In the genomic region with DNA sequence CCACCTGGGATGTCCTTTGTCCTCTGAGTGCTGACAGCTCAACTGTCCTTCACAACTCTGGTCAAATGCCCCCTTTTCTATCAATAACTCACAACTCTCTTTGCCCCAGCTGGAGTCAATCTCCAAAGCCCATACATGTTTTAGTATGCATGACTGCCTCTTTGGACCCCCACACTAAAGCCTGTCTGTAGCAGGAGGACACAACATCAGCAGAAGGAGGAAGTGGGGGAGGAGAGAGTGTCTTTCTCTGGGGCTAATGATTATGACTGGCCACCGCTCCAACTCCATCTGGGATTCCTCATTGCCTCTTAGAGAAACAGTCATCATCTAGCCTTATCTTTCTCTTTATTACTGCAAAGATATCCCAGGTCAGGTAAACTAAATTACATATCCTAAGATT, we compare ENCODE assay signal across 26 cellular contexts.
"Had no signal": no experiment of that assay in that cellular context is flagged by ENCODE, and none has a peak within 500 bp of the region (broad histone marks: within the 10 kb centered on the region; RNA-seq: fewer than 3 reads in every experiment).

No MANE protein-coding gene starts in this region.

- ATAC-seq: PC-3, T-cell had no signal

- H3K9me3 ChIP-seq: colonic mucosa, MG63, SJSA1 had no signal

- H3K27ac ChIP-seq: brain microvascular endothelial cell, cardiac muscle cell, colonic mucosa, SJSA1 had no signal

- H3K4me3 ChIP-seq: cardiac muscle cell, colonic mucosa, MG63, SJSA1 had no signal

- FAIRE-seq: RCC 7860 had no signal

- H3K27me3 ChIP-seq: brain microvascular endothelial cell, cardiac muscle cell, colonic mucosa, MG63, SJSA1 had no signal

- DNase-seq: activated CD4-positive, alpha-beta memory T cell treated with anti-CD3 and anti-CD28 coated beads, Interleukin-2, amount 10 ng/mL, durations not matched to agents 7 days and 5 days; activated CD4-positive, alpha-beta T cell treated with anti-CD3 and anti-CD28 coated beads, Interleukin-2, amount 50 U/mL, for 1 hour; activated CD4-positive, CD25-positive, alpha-beta regulatory T cell; activated gamma-delta T cell treated with Interleukin-2 at 50 U/mL for 16 hours; activated naive CD4-positive, alpha-beta T cell treated with anti-CD3 and anti-CD28 coated beads, Interleukin-2, amount 10 ng/mL, durations not matched to agents 7 days and 5 days; activated naive CD8-positive, alpha-beta T cell treated with anti-CD3 and anti-CD28 coated beads for 36 hours; activated T-cell treated with anti-CD3 and anti-CD28 coated beads for 4 hours; activated T-cell treated with anti-CD3 and anti-CD28 coated beads, Interleukin-2, amount 50 U/mL, for 48 hours; brain microvascular endothelial cell; cerebellar nuclear complex; colonic mucosa; MG63; NCI-H1105 treated with DMSO at 0.1 percent for 48 hours; NCI-H1436 treated with DMSO at 0.1 percent for 48 hours; NCI-H187; NCI-H2081; NCI-H446; NCI-H524; PC-3; SHP77; T-cell; T-helper 2 cell; T1000 had no signal

- H3K4me1 ChIP-seq: colonic mucosa had no signal

- H3K36me3 ChIP-seq: brain microvascular endothelial cell, cardiac muscle cell, colonic mucosa, MG63, SJSA1 had no signal
